ENCODE assay signal across 9 cellular contexts in genomic region chr7:111591-111990, GRCh38.
"Had no signal": no experiment of that assay in that cellular context is flagged by ENCODE, and none has a peak within 500 bp of the region (broad histone marks: within the 10 kb centered on the region; RNA-seq: fewer than 3 reads in every experiment).

No MANE protein-coding gene starts in this region.

- H2AFZ ChIP-seq: GM23248 had no signal

- H3K4me3 Mint-ChIP-seq: HFFc6, IgD-negative memory B cell had no signal

- H3K36me3 ChIP-seq: HAP-1 had no signal

- DNase-seq: GM23248, GOT3, H7, HFFc6, Kasumi-1, KG1 had no signal

- H3K27ac ChIP-seq: GM23248 had no signal

- H3K27ac Mint-ChIP-seq: HFFc6, IgD-negative memory B cell had no signal

- H3K4me1 Mint-ChIP-seq: IgD-negative memory B cell had no signal

- H3K4me1 ChIP-seq: HAP-1 had no signal

- H3K4me3 ChIP-seq: GM23248, HAP-1 had no signal

- H3K9ac ChIP-seq: GM23248 had no signal

- FAIRE-seq: HTR-8/SVneo had no signal
